ENCODE assay signal across 1 cellular context in the genomic region with DNA sequence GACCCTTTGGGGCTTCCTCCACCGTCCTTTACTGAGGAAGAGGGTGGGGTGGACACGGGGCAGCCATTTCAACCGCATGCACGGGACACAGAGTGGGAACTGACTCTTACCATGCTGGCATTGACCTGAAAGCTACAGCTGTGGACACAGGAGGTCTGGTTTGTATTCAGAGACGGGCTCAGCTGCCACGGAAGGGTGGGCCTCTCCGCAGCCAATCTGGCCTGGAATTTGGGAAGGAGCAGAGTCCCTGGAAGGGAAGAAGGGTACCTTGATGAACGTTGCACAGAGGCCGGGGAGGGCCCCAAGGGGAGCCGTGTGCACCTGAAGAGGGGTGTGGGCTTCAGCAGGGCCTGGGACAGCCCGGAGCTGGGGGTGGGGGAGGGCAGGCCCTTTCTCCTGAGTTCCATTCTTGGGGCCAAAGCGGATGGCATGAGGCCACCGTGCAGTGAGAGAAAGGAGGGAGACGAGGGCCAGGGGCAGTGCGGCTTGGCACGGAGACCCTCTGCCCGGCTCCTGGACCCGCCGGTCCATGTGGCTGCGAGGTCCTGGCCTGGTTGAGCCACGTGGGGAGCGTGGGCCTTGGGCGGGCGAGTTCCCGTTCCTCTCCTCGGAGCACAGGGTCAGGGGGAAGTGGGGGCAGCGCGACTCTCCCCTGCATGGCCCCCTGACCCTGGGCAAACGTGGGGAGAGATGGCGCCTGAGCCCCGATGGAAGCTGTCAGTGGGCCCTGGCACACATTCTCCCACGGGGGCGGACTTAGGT.
TF ChIP-seq lines count a peak whose summit lies in the region.

No MANE protein-coding gene starts in this region.

TF ChIP-seq in IMR-90, 13 proteins besides CTCF, POLR2A, EP300 and RAD21:
- TF ChIP-seq RFX5 (IDR thresholded peaks at IDR 0.05; ENCODE audit: low read depth, low read length) (no peak), MXI1 (IDR thresholded peaks at IDR 0.05; ENCODE audit: borderline replicate concordance, low read depth, low read length) (no peak)
- TF ChIP-seq, protein P1, sequence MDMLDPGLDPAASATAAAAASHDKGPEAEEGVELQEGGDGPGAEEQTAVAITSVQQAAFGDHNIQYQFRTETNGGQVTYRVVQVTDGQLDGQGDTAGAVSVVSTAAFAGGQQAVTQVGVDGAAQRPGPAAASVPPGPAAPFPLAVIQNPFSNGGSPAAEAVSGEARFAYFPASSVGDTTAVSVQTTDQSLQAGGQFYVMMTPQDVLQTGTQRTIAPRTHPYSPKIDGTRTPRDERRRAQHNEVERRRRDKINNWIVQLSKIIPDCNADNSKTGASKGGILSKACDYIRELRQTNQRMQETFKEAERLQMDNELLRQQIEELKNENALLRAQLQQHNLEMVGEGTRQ (IDR thresholded peaks at IDR 0.05; ENCODE audit: low read depth, low read length) = no peak
